In the genomic region with DNA sequence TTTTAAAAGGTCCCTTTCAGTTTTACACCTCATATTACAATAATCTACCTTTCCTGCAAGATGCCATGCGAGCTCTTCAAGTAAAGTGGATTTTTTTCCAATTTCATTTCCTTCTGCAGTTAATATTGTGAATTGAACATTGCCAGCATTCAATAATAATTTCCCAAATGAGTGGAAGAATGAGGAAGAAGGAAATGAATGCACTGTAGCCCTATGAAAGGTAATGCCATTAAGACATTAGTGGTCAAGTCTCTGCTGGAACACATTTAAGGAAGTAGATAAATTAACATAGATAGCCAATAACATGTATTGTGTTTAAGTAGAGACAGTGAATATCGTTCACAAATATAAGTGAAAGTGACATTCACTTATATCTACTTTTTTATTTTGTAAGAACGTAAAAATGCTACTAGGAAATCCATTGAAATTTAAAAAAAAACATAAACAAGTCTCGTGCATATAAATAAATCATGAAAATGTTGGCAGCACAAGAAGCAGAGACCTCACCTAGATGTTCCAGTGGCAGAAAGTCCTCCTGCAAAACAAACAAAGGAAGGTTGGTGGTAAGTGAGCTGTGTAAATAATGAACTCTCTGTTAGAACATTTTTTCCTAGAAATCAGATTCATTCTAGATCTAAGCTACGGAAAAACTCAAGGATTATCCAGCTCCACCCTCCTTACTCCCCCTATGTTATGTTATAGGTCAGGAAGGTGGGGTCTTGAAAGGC, we compare ENCODE assay signal across 24 cellular contexts. TPM values are rescaled to one million over a fixed set of nuclear protein-coding genes. Genes with fewer than 3 reads are reported as not detected.
A peak's percentile ranks its signal among the peaks of the same experiment; 100 is the strongest.
DNase-seq lines count a peak whose midpoint lies in the region; ATAC-seq, FAIRE-seq and TF ChIP-seq lines count a peak whose summit lies in the region.
"Had no signal": no experiment of that assay in that cellular context is flagged by ENCODE, and none has a peak within 500 bp of the region (broad histone marks: within the 10 kb centered on the region; RNA-seq: fewer than 3 reads in every experiment).

No MANE protein-coding gene starts in this region.

- ATAC-seq in pancreas: peak; percentile 30 to 82 (median 60)
- ATAC-seq: Panc1 had no signal

- no peak overlapping the region for H3K4me3 ChIP-seq in pancreas

- H3K36me3 Mint-ChIP-seq in Calu3 (ENCODE audit: insufficient read depth, unreplicated experiment): peaks cover 45% of the 10 kb centered on the region

- TF ChIP-seq CTCF in Calu3 (IDR thresholded peaks at IDR 0.05; ENCODE audit: unreplicated experiment) (no peak), pancreas (IDR thresholded peaks at IDR 0.05) (no peak)

- H3K4me1 ChIP-seq in pancreas: peaks cover 0 to 7% (median 0%) of the 10 kb centered on the region in 3 donors

- H3K27me3 Mint-ChIP-seq in Calu3 (ENCODE audit: unreplicated experiment): no peaks in the 10 kb centered on the region

- peak overlapping the region; percentile 17 to 60 (median 40) for H3K27ac ChIP-seq in pancreas
- H3K27ac ChIP-seq: 22Rv1, RWPE1 had no signal

- no peaks in the 10 kb centered on the region for H3K27me3 ChIP-seq in pancreas

- H3K9me3 ChIP-seq in pancreas: no peaks in the 10 kb centered on the region

- BruUV-seq in Calu3 (replicated peaks; lab: Mats Ljungman, UMichigan): no TSS peak

- CTCF ChIA-PET in Calu3 (lab: Charles Lee): interaction anchor here (0.5 to 2.8 kb wide), 5 partner anchors 8 to 955 kb away, joined by 3 to 28 read pairs (median 5); partner anchors contain the start of gene METTL25B

- peak; percentile 4 for DNase-seq in NCI-H510A treated with DMSO at 0.1 percent for 48 hours (lab: John Stamatoyannopoulos, UW)
- no peak for DNase-seq in NCI-H510A (lab: John Stamatoyannopoulos, UW)
- no peak for DNase-seq in Calu3
- DNase-seq in NCI-H2029 treated with DMSO at 0.1 percent for 48 hours (lab: John Stamatoyannopoulos, UW): peak; percentile 29
- no peak for DNase-seq in pancreas
- no peak for DNase-seq in foreskin melanocyte
- no peak for DNase-seq in GM12891 (ENCODE audit: insufficient read length, low spot score)
- DNase-seq: ACHN, HCEC 1CT, NCI-H1048, NCI-H1417, NCI-H1694, NCI-H2171 treated with DMSO at 0.1 percent for 48 hours, NCI-H345, NCI-H524 treated with DMSO at 0.1 percent for 48 hours, NCI-H774, SHP77 had no signal

- WGBS in pancreas, 2 donors: 21 to 25% methylated on average over 5 of the region's 5 CpGs

- H3K9me3 Mint-ChIP-seq in Calu3 (ENCODE audit: low read depth, unreplicated experiment): no peaks in the 10 kb centered on the region

- no peak for TF ChIP-seq POLR2A in GM12891 (IDR thresholded peaks at IDR 0.05; ENCODE audit: low read depth, low read length)

- FAIRE-seq in pancreas (lab: Jason Lieb, UNC) (no peak), GM12891 (lab: Jason Lieb, UNC) (no peak)
- FAIRE-seq: D721Med, G401.6, H1 had no signal

- H3K4me3 Mint-ChIP-seq in Calu3 (ENCODE audit: low read depth, unreplicated experiment): peak overlapping the region; percentile 97

- no peaks in the 10 kb centered on the region for H3K36me3 ChIP-seq in pancreas

- H3K27ac Mint-ChIP-seq in Calu3 (ENCODE audit: unreplicated experiment): peak overlapping the region; percentile 99

- H3K4me1 Mint-ChIP-seq in Calu3 (ENCODE audit: low read depth, unreplicated experiment): peaks cover 84% of the 10 kb centered on the region

- intact Hi-C loops in Calu3 (cut with micrococcal nuclease; ENCODE audit: unreplicated experiment): loop anchor here (5.0 to 10.0 kb wide), 5 partner anchors 56 to 442 kb away; partner anchors contain the start of gene FCRL4
- intact Hi-C loops in pancreas (cut with DNase I): no loop called here

TF ChIP-seq in GM12891, 5 proteins besides CTCF, POLR2A, EP300 and RAD21:
- TF ChIP-seq PAX5 (IDR thresholded peaks at IDR 0.05; ENCODE audit: insufficient read depth, low read length, severe bottlenecking) (no peak), POU2F2 (IDR thresholded peaks at IDR 0.05; ENCODE audit: low read depth, low read length) (no peak), POLR2AphosphoS5 (IDR thresholded peaks at IDR 0.05; ENCODE audit: low read depth, low read length) (no peak), TAF1 (IDR thresholded peaks at IDR 0.05; ENCODE audit: low read depth, low read length) (no peak), SPI1 (IDR thresholded peaks at IDR 0.05; ENCODE audit: low read depth, low read length) (no peak)

RNA-seq across cellular contexts. Expression of gene FCRL3, which starts 17.7 kb away (rescaled TPM):
- 1.2 and 2.2 TPM in 2 replicates for total RNA-seq in Calu3 (2022)
- total RNA-seq in pancreas: under 1 TPM in 2 of 6 donors, not detected in 4; 0.09 TPM
- under 1 TPM in 1 of 2 donors, not detected in 1; 0.02 TPM for polyA plus RNA-seq in pancreas
- polyA plus RNA-seq in GM12891 (2012; ENCODE audit: low read depth, missing spikeins): 0.22 TPM
- total RNA-seq: H1 had no signal
- polyA plus RNA-seq: BJ, H1 had no signal

Comparison
In these comparisons a context has a peak if more than half of its experiments do, and no peak if none do; other contexts are left out.
1. DNase-seq: peak in NCI-H510A treated with DMSO at 0.1 percent for 48 hours (single experiment) and NCI-H2029 treated with DMSO at 0.1 percent for 48 hours (single experiment); none in NCI-H510A (single experiment), Calu3 (single experiment), pancreas (0 of 6), foreskin melanocyte (single experiment) and GM12891 (single experiment).